In genomic region chr22:39356464-39356863, GRCh38 we compare ENCODE assay signal across 14 cellular contexts. TPM values are rescaled to one million over a fixed set of nuclear protein-coding genes. Genes with fewer than 3 reads are reported as not detected.
DNase-seq lines count a peak whose midpoint lies in the region.
"Had no signal": no experiment of that assay in that cellular context is flagged by ENCODE, and none has a peak within 500 bp of the region (broad histone marks: within the 10 kb centered on the region; RNA-seq: fewer than 3 reads in every experiment).

No MANE protein-coding gene starts in this region.

- no peak overlapping the region for H3K23ac ChIP-seq in mesenchymal stem cell (ENCODE audit: low read length in 2 of 2)

- peaks cover 40 to 90% (median 81%) of the 10 kb centered on the region in 10 experiments for H3K4me1 ChIP-seq in BLaER1 treated with 17β-estradiol and CSF1 and Interleukin-3, amounts not matched to agents 10 nM and 100 nM
- peaks cover 46% of the 10 kb centered on the region for H3K4me1 ChIP-seq in mesenchymal stem cell (ENCODE audit: control insufficient read depth, insufficient read depth, low read depth, low read length)
- H3K4me1 ChIP-seq: adrenal gland had no signal

- H2BK5ac ChIP-seq in mesenchymal stem cell (ENCODE audit: low read depth, low read length, poor library complexity, severe bottlenecking): no peak overlapping the region

- peaks cover 0 to 96% (median 80%) of the 10 kb centered on the region in 11 experiments; a peak in 19 of 22 replicates for H4K20me1 ChIP-seq in BLaER1 treated with 17β-estradiol and CSF1 and Interleukin-3, amounts not matched to agents 10 nM and 100 nM

- H2AK5ac ChIP-seq in mesenchymal stem cell (ENCODE audit: low read length, severe bottlenecking): peak overlapping the region; percentile 79

- H4K8ac ChIP-seq in mesenchymal stem cell (ENCODE audit: low read length): no peak overlapping the region

- H2AFZ ChIP-seq in mesenchymal stem cell (ENCODE audit: low read depth, low read length): no peak overlapping the region

- no peak overlapping the region for H3K4ac ChIP-seq in mesenchymal stem cell (ENCODE audit: low read depth in 1 of 2, low read length in 2 of 2)

- DNase-seq in NCI-H1694 (lab: John Stamatoyannopoulos, UW): peak; percentile 99
- DNase-seq in SHP77 (lab: John Stamatoyannopoulos, UW): peak; percentile 8 to 71
- no peak for DNase-seq in mesenchymal stem cell
- no peak for DNase-seq in stimulated activated CD4-positive, alpha-beta T cell treated with anti-CD3 and anti-CD28 coated beads, Interleukin-2, amount 100 ng/mL, for 48 hours
- DNase-seq in pons (ENCODE audit: low spot score): no peak
- no peak for DNase-seq in AML-193 (lab: John Stamatoyannopoulos, UW)
- DNase-seq in KBM-7: no peak
- DNase-seq: adrenal gland; central memory CD4-positive, alpha-beta T cell; effector memory CD8-positive, alpha-beta T cell; OCI-M1; T-helper 2 cell had no signal

- H4K91ac ChIP-seq in mesenchymal stem cell (ENCODE audit: low read length): no peak overlapping the region

- H2BK120ac ChIP-seq in mesenchymal stem cell (ENCODE audit: low read depth, low read length): no peak overlapping the region

- peaks cover 19% of the 10 kb centered on the region for H3K79me1 ChIP-seq in mesenchymal stem cell (replicated peaks; ENCODE audit: low read length, poor library complexity, severe bottlenecking)

- H3K9me3 ChIP-seq in BLaER1 treated with 17β-estradiol and CSF1 and Interleukin-3, amounts not matched to agents 10 nM and 100 nM (replicated peaks in 1 of 11): no peaks in the 10 kb centered on the region
- no peaks in the 10 kb centered on the region for H3K9me3 ChIP-seq in mesenchymal stem cell (ENCODE audit: control insufficient read depth, low read length)
- H3K9me3 ChIP-seq: adrenal gland, SJSA1 had no signal

- H2BK15ac ChIP-seq in mesenchymal stem cell (ENCODE audit: low read depth, poor library complexity, severe bottlenecking): no peak overlapping the region

- WGBS in mesenchymal stem cell: 95% methylated on average over 5 of the region's 5 CpGs

- peaks cover 0 to 34% (median 8%) of the 10 kb centered on the region in 11 experiments; a peak in 12 of 22 replicates for H3K36me3 ChIP-seq in BLaER1 treated with 17β-estradiol and CSF1 and Interleukin-3, amounts not matched to agents 10 nM and 100 nM
- peaks cover 0 to 11% of the 10 kb centered on the region in 2 experiments for H3K36me3 ChIP-seq in mesenchymal stem cell (ENCODE audit: control insufficient read depth in 1 of 2, insufficient read depth in 2 of 2, low read depth in 1 of 2, low read length in 2 of 2)
- H3K36me3 ChIP-seq: adrenal gland had no signal

- no peak overlapping the region for H3K18ac ChIP-seq in mesenchymal stem cell (ENCODE audit: low read depth in 1 of 2, low read length in 2 of 2)

- peak overlapping the region in 6 of 11 experiments; percentile 19 to 50 (median 25); a peak in 7 of 22 replicates for H3K27ac ChIP-seq in BLaER1 treated with 17β-estradiol and CSF1 and Interleukin-3, amounts not matched to agents 10 nM and 100 nM
- no peak overlapping the region for H3K27ac ChIP-seq in mesenchymal stem cell (ENCODE audit: low read length, poor library complexity, severe bottlenecking)
- H3K27ac ChIP-seq: adrenal gland, SJSA1 had no signal

- H3K14ac ChIP-seq in mesenchymal stem cell (ENCODE audit: low read length in 2 of 2): no peak overlapping the region

- peak overlapping the region; percentile 24 to 65 (median 52); a peak in 20 of 22 replicates for H3K4me2 ChIP-seq in BLaER1 treated with 17β-estradiol and CSF1 and Interleukin-3, amounts not matched to agents 10 nM and 100 nM
- H3K4me2 ChIP-seq in mesenchymal stem cell (ENCODE audit: low read length, poor library complexity, severe bottlenecking): no peak overlapping the region

- no peak overlapping the region for H3K4me3 ChIP-seq in BLaER1 treated with 17β-estradiol and CSF1 and Interleukin-3, amounts not matched to agents 10 nM and 100 nM
- H3K4me3 ChIP-seq in mesenchymal stem cell (ENCODE audit: insufficient read depth in 1 of 2, low read depth in 1 of 2, low read length in 2 of 2): no peak overlapping the region
- H3K4me3 ChIP-seq: adrenal gland, SJSA1 had no signal

- H3K9ac ChIP-seq in BLaER1 treated with 17β-estradiol and CSF1 and Interleukin-3, amounts not matched to agents 10 nM and 100 nM: 0 out of 22 replicates have a peak overlapping the region, but pooled peaks of 2 of the 11 experiments have one; percentile 20 to 37
- no peak overlapping the region for H3K9ac ChIP-seq in mesenchymal stem cell (ENCODE audit: low read length)

- in situ Hi-C loops in KBM-7 (cut with MboI; ENCODE audit: low pct_unique_long_range_greater_than_20kb, low sequenced_read_pairs): no loop called here

- H2BK12ac ChIP-seq in mesenchymal stem cell (ENCODE audit: low read length in 2 of 2): no peak overlapping the region

- H3K27me3 ChIP-seq in BLaER1 treated with 17β-estradiol and CSF1 and Interleukin-3, amounts not matched to agents 10 nM and 100 nM: no peaks in the 10 kb centered on the region
- no peaks in the 10 kb centered on the region for H3K27me3 ChIP-seq in mesenchymal stem cell (ENCODE audit: control insufficient read depth in 1 of 2, insufficient read depth in 1 of 2, low read length in 2 of 2)
- H3K27me3 ChIP-seq: adrenal gland, SJSA1 had no signal

RNA-seq across cellular contexts. Expression of gene SYNGR1, which starts 6.7 kb away (rescaled TPM):
- polyA plus RNA-seq in mesenchymal stem cell (2013, experiment 1 of 2): 22.3 TPM
- 22.9 TPM for polyA plus RNA-seq in mesenchymal stem cell (2013, experiment 2 of 2)

RNA-seq across cellular contexts. Expression of gene RPL3, which starts 37.0 kb away (rescaled TPM):
- polyA plus RNA-seq in mesenchymal stem cell (2013, experiment 1 of 2): 1,826 TPM
- 1,787 TPM for polyA plus RNA-seq in mesenchymal stem cell (2013, experiment 2 of 2)

RNA-seq across cellular contexts. Expression of gene TAB1, which starts 43.1 kb away (rescaled TPM):
- 10.8 TPM for polyA plus RNA-seq in mesenchymal stem cell (2013, experiment 1 of 2)
- 11.1 TPM for polyA plus RNA-seq in mesenchymal stem cell (2013, experiment 2 of 2)

Comparison
In these comparisons a context has a peak if more than half of its experiments do, and no peak if none do; other contexts are left out.
1. DNase-seq: peak in NCI-H1694 (single experiment) and SHP77 (2 of 2); none in mesenchymal stem cell (single experiment), stimulated activated CD4-positive, alpha-beta T cell treated with anti-CD3 and anti-CD28 coated beads, Interleukin-2, amount 100 ng/mL, for 48 hours (0 of 2), pons (single experiment), AML-193 (0 of 2) and KBM-7 (single experiment).